In the genomic region with DNA sequence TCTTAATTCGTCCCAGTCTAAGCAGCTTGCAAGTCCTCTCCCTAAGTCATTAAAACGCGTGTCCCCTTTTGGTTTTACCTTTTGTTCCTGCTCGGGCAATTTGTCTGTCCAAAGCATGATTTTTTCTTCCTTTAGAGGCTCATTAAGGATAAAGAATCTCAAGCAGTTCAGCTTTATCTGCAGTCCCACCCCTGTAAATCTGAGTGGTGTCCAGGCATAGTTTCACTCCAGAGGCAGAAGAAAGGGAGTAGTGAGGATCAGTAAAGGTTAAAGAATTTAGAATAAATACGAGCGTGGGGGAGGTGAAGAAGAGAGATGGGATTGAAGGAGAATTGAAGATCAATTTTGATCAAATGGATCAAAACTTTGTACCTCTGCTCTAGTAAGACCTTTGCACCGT, we compare ENCODE assay signal across 9 cellular contexts. TPM values are rescaled to one million over a fixed set of nuclear protein-coding genes. Genes with fewer than 3 reads are reported as not detected.
DNase-seq lines count a peak whose midpoint lies in the region; ATAC-seq, FAIRE-seq and TF ChIP-seq lines count a peak whose summit lies in the region.
"Had no signal": no experiment of that assay in that cellular context is flagged by ENCODE, and none has a peak within 500 bp of the region (broad histone marks: within the 10 kb centered on the region; RNA-seq: fewer than 3 reads in every experiment).

No MANE protein-coding gene starts in this region.

- CTCF ChIA-PET in A549 (lab: Yijun Ruan, JAX): interaction anchor here (1.3 to 6.3 kb wide), 4 partner anchors 12 to 975 kb away, joined by 3 to 51 read pairs (median 18); no protein-coding TSS in a partner anchor

- H3K4me3 ChIP-seq in A549: peak overlapping the region; percentile 96
- peak overlapping the region; percentile 95 for H3K4me3 ChIP-seq in HUES48 (ENCODE audit: low read depth, low read length)
- peak overlapping the region; percentile 98 for H3K4me3 ChIP-seq in bronchial epithelial cell (ENCODE audit: low read depth, low read length)
- peak overlapping the region; percentile 95 to 96 for H3K4me3 ChIP-seq in mucosa of rectum (ENCODE audit: low read length in 2 of 2)

- 79% methylated on average over 7 of the region's 7 CpGs for WGBS in A549 (ENCODE audit: missing lambda C conversion rate)

- H3K27ac ChIP-seq in A549: peak overlapping the region; percentile 91 to 98
- H3K27ac ChIP-seq in HUES48 (ENCODE audit: low read depth, low read length): peak overlapping the region; percentile 99
- H3K27ac ChIP-seq in mucosa of rectum (ENCODE audit: low read depth in 2 of 2, low read length in 2 of 2): peak overlapping the region; percentile 96

- peak overlapping the region; percentile 75 for H3K9ac ChIP-seq in HUES48 (ENCODE audit: low read depth, low read length)
- peak overlapping the region; percentile 86 to 96 for H3K9ac ChIP-seq in mucosa of rectum (ENCODE audit: low read depth in 1 of 2, low read length in 2 of 2)

- no peak for TF ChIP-seq POLR2A in A549 (IDR thresholded peaks at IDR 0.05; ENCODE audit: low read length)

- no peak for TF ChIP-seq RAD21 in A549 (conservative IDR thresholded peaks at IDR 0.05 in 1 of 2, IDR thresholded peaks at IDR 0.05 in 1 of 2)

- no peaks in the 10 kb centered on the region; the same call in 1 of the 2 replicates for H3K27me3 ChIP-seq in HUES48 (ENCODE audit: control insufficient read depth, insufficient read depth, low read length)
- no peaks in the 10 kb centered on the region for H3K27me3 ChIP-seq in bronchial epithelial cell (ENCODE audit: control insufficient read depth, insufficient read depth, low read length)
- no peaks in the 10 kb centered on the region for H3K27me3 ChIP-seq in mucosa of rectum (ENCODE audit: control insufficient read depth in 2 of 2, insufficient read depth in 2 of 2, low read length in 2 of 2)

- FAIRE-seq in A549 (lab: Jason Lieb, UNC): no peak
- FAIRE-seq in bronchial epithelial cell (lab: Jason Lieb, UNC): no peak

- TF ChIP-seq CTCF in A549 (IDR thresholded peaks at IDR 0.05): no peak
- no peak for TF ChIP-seq CTCF in bronchial epithelial cell (IDR thresholded peaks at IDR 0.05; ENCODE audit: insufficient read depth, low read length, severe bottlenecking)

- TF ChIP-seq EP300 in A549 (IDR thresholded peaks at IDR 0.05): no peak

- H3K4me2 ChIP-seq in A549: peak overlapping the region; percentile 88

- H3K36me3 ChIP-seq in HUES48 (ENCODE audit: control insufficient read depth, insufficient read depth, low read length) (peaks cover 22% of the 10 kb centered on the region), bronchial epithelial cell (ENCODE audit: control insufficient read depth, insufficient read depth, low read length) (peaks cover 14% of the 10 kb centered on the region), mucosa of rectum (ENCODE audit: control insufficient read depth in 2 of 2, insufficient read depth in 2 of 2, low read length in 2 of 2) (peaks cover 19% of the 10 kb centered on the region in 2 donors)

- H3K9me3 ChIP-seq in A549 (no peaks in the 10 kb centered on the region), HUES48 (ENCODE audit: control insufficient read depth, insufficient read depth, low read length) (no peaks in the 10 kb centered on the region), mucosa of rectum (ENCODE audit: control insufficient read depth in 2 of 2, low read length in 2 of 2) (no peaks in the 10 kb centered on the region)

- H3K4me1 ChIP-seq in A549: peaks cover 14% of the 10 kb centered on the region
- H3K4me1 ChIP-seq in HUES48 (ENCODE audit: control insufficient read depth, insufficient read depth, low read length): peaks cover 39% of the 10 kb centered on the region
- H3K4me1 ChIP-seq in mucosa of rectum (ENCODE audit: control insufficient read depth in 2 of 2, insufficient read depth in 2 of 2, low read length in 2 of 2): peaks cover 15 to 30% of the 10 kb centered on the region in 2 donors

- no peak for ATAC-seq in A549
- no peak for ATAC-seq in HG02840 (IDR thresholded peaks at IDR 0.05; ENCODE audit: low FRiP score, unreplicated experiment)
- ATAC-seq in HG02642 (IDR thresholded peaks at IDR 0.05; ENCODE audit: poor library complexity, unreplicated experiment): no peak

- DNase-seq in A549 (ENCODE audit: low read depth in 1 of 2, low spot score in 1 of 2) (no peak), bronchial epithelial cell (ENCODE audit: low read depth) (no peak), KG1 (lab: John Stamatoyannopoulos, UW) (no peak), AG20443 (ENCODE audit: low spot score) (no peak)

- POLR2A ChIA-PET in A549 (lab: Yijun Ruan, JAX): interaction anchor here (1.0 to 1.7 kb wide), 3 partner anchors 9 to 49 kb away, joined by 3 to 7 read pairs (median 3); no protein-coding TSS in a partner anchor

TF ChIP-seq in A549, 52 proteins besides CTCF, POLR2A, EP300 and RAD21:
- TF ChIP-seq MYC (IDR thresholded peaks at IDR 0.05; ENCODE audit: borderline replicate concordance, low read length): no peak
- TF ChIP-seq CHD4 (IDR thresholded peaks at IDR 0.05; ENCODE audit: borderline replicate concordance): no peak

RNA-seq across cellular contexts. Expression of gene ETV3, which starts 0.9 kb away (rescaled TPM):
- polyA plus RNA-seq in A549 (2011; rRNA removed) (12.3 and 14.5 TPM in 2 replicates), A549 (2017; fragmentation: RNase III; extraction: RNeasy Plus Mini Kit Qiagen cat#74134 plus additional on column Dnase treatment) (10.2 to 11.1 TPM (median 11.1 TPM) in 3 replicates)
- polyA plus RNA-seq in A549 (2012; cell fraction: cytosol; rRNA removed): 3.5 and 3.9 TPM in 2 replicates
- polyA plus RNA-seq in A549 (2012; cell fraction: nucleus; rRNA removed): 3.6 and 5.2 TPM in 2 replicates
- 27.8 and 30.7 TPM in 2 replicates for polyA minus RNA-seq in A549 (2011; rRNA and poly(A)+ RNA removed)
- 17.1 and 17.9 TPM in 2 replicates for total RNA-seq in bronchial epithelial cell

RNA-seq across cellular contexts. Expression of gene ETV3L, which starts 39.5 kb away (rescaled TPM):
- polyA plus RNA-seq in A549 (2011; rRNA removed) (not detected in 2 replicates), A549 (2017; fragmentation: RNase III; extraction: RNeasy Plus Mini Kit Qiagen cat#74134 plus additional on column Dnase treatment) (not detected in 3 replicates)
- not detected in 2 replicates for polyA plus RNA-seq in A549 (2012; cell fraction: cytosol; rRNA removed)
- polyA plus RNA-seq in A549 (2012; cell fraction: nucleus; rRNA removed): not detected in 2 replicates
- polyA minus RNA-seq in A549 (2011; rRNA and poly(A)+ RNA removed): not detected in 2 replicates
- total RNA-seq in bronchial epithelial cell: not detected in 2 replicates
- total RNA-seq: lung microvascular endothelial cell had no signal
